19 cellular contexts compared by ENCODE assay signal in genomic region chr10:114998993-114999392, GRCh38.
DNase-seq lines count a peak whose midpoint lies in the region; ATAC-seq, FAIRE-seq and TF ChIP-seq lines count a peak whose summit lies in the region.
"Had no signal": no experiment of that assay in that cellular context is flagged by ENCODE, and none has a peak within 500 bp of the region (broad histone marks: within the 10 kb centered on the region; RNA-seq: fewer than 3 reads in every experiment).

No MANE protein-coding gene starts in this region.

- DNase-seq in GM23338 (ENCODE audit: low spot score), result peak; percentile 18
- DNase-seq in H1 (ENCODE audit: low read depth in 1 of 2, low spot score in 2 of 2), result no peak
- no peak for DNase-seq in nephron progenitor cell
- DNase-seq in HTR-8/SVneo (ENCODE audit: insufficient read length, low spot score), result no peak
- no peak for DNase-seq in left ventricle myocardium superior
- no peak for DNase-seq in MV-4-11 (lab: John Stamatoyannopoulos, UW)
- DNase-seq: ACHN; BE2C; CD4-positive, alpha-beta memory T cell; DMS153; DMS79; GDM1; GOT3; H9 had no signal

- POLR2A ChIA-PET in H1 (lab: Charles Lee; ENCODE audit: partially characterized antibody), result no interaction called here

- H3K4me2 ChIP-seq in GM23338, result no peak overlapping the region; the same call in 1 of the 2 replicates
- no peak overlapping the region for H3K4me2 ChIP-seq in H1 (ENCODE audit: insufficient read depth in 1 of 2, low read depth in 2 of 2, low read length in 2 of 2)

- no peak overlapping the region for H2BK15ac ChIP-seq in H1 (ENCODE audit: low read length)

- no peaks in the 10 kb centered on the region for H3K36me3 ChIP-seq in GM23338 (ENCODE audit: insufficient read depth)
- H3K36me3 ChIP-seq in H1 (ENCODE audit: control insufficient read depth in 2 of 4, insufficient read depth in 4 of 4, low read length in 3 of 4), result no peaks in the 10 kb centered on the region
- H3K36me3 ChIP-seq: BE2C had no signal

- H2BK12ac ChIP-seq in H1 (ENCODE audit: low read depth, low read length), result no peak overlapping the region

- H3K36me3 Mint-ChIP-seq in GM23338 (ENCODE audit: low read depth) (no peaks in the 10 kb centered on the region), nephron progenitor cell (ENCODE audit: low read depth) (no peaks in the 10 kb centered on the region)
- H3K36me3 Mint-ChIP-seq: CD14-positive monocyte had no signal

- FAIRE-seq in H1 (lab: Jason Lieb, UNC) (no peak), HTR-8/SVneo (lab: Jason Lieb, UNC) (no peak)
- FAIRE-seq: A204.1, GM12892, GM18507 had no signal

- TF ChIP-seq POLR2A in H1 (IDR thresholded peaks at IDR 0.05; ENCODE audit: control extremely low read depth in 1 of 2, low read depth in 2 of 2, low read length in 2 of 2), result no peak

- 0 out of 2 replicates have a peak overlapping the region, but pooled peaks have one; percentile 9 for H2BK20ac ChIP-seq in H1 (ENCODE audit: low read length)

- WGBS in H1 (ENCODE audit: extremely low coverage in 1 of 2, insufficient coverage in 1 of 2, insufficient read length in 1 of 2, insufficient replicate concordance in 2 of 2, low coverage in 1 of 2, low lambda C conversion rate in 2 of 2, missing lambda C conversion rate in 1 of 2), 2 experiments, result 76% methylated on average over 7 of the region's 7 CpGs; no CpG with 5 or more reads in 1 of the 2 experiments

- H3K9ac ChIP-seq in H1 (replicated peaks in 1 of 4; ENCODE audit: extremely low read depth in 1 of 4, low read depth in 3 of 4, low read length in 3 of 4), result no peak overlapping the region

- no peak overlapping the region for H3K18ac ChIP-seq in H1 (ENCODE audit: extremely low read depth, low read length)

- no peak overlapping the region for H3K4ac ChIP-seq in H1 (replicated peaks; ENCODE audit: insufficient read length, low read depth, low read length)

- H3K27ac ChIP-seq in GM23338 (ENCODE audit: low read depth) (peak overlapping the region; percentile 74), H1 (ENCODE audit: low read depth, low read length) (no peak overlapping the region)

- H3K79me2 ChIP-seq in GM23338 (replicated peaks; ENCODE audit: insufficient read depth), result no peaks in the 10 kb centered on the region
- H3K79me2 ChIP-seq in H1 (ENCODE audit: control insufficient read depth in 1 of 2, insufficient read depth in 2 of 2, low read length in 2 of 2), result no peaks in the 10 kb centered on the region

- H2AFZ ChIP-seq in GM23338 (0 out of 2 replicates have a peak overlapping the region, but pooled peaks have one; percentile 72), H1 (ENCODE audit: low read length) (0 out of 2 replicates have a peak overlapping the region, but pooled peaks have one; percentile 51)

- CTCF ChIA-PET in H1 (lab: Charles Lee; ENCODE audit: partially characterized antibody), result no interaction called here

- H3K4me1 ChIP-seq in GM23338 (ENCODE audit: insufficient read depth) (peaks cover 17% of the 10 kb centered on the region), H1 (replicated peaks in 1 of 4; ENCODE audit: control insufficient read depth in 3 of 4, insufficient read depth in 4 of 4, low read length in 3 of 4) (peaks cover 0 to 8% (median 3%) of the 10 kb centered on the region in 4 experiments; a peak in 4 of 7 replicates)
- H3K4me1 ChIP-seq: BE2C had no signal

- 0 out of 2 replicates have a peak overlapping the region, but pooled peaks have one; percentile 1 for H3K27ac Mint-ChIP-seq in GM23338
- H3K27ac Mint-ChIP-seq in nephron progenitor cell, result peak overlapping the region; percentile 4
- H3K27ac Mint-ChIP-seq: CD14-positive monocyte had no signal

- H2AK5ac ChIP-seq in H1 (ENCODE audit: low read depth, low read length), result no peak overlapping the region

- no peaks in the 10 kb centered on the region for H3K23me2 ChIP-seq in H1 (ENCODE audit: low read depth, low read length)

- H3K14ac ChIP-seq in H1 (ENCODE audit: insufficient read length), result no peak overlapping the region

- H2BK5ac ChIP-seq in H1 (ENCODE audit: low read depth, low read length), result no peak overlapping the region; the same call in 1 of the 2 replicates

- no peaks in the 10 kb centered on the region for H3K27me3 ChIP-seq in GM23338 (ENCODE audit: insufficient read depth)
- no peaks in the 10 kb centered on the region for H3K27me3 ChIP-seq in H1 (replicated peaks in 1 of 4; ENCODE audit: control insufficient read depth in 3 of 4, extremely low read depth in 1 of 4, insufficient read depth in 3 of 4, low read length in 3 of 4)
- H3K27me3 ChIP-seq: BE2C had no signal

- no peaks in the 10 kb centered on the region for H3K9me2 ChIP-seq in GM23338 (ENCODE audit: insufficient read depth)

- TF ChIP-seq RAD21 in H1 (IDR thresholded peaks at IDR 0.05 in 1 of 2, conservative IDR thresholded peaks at IDR 0.05 in 1 of 2; ENCODE audit: low read depth in 2 of 2, low read length in 2 of 2), result no peak

- no peak overlapping the region for H4K5ac ChIP-seq in H1 (ENCODE audit: insufficient read length, low read depth, low read length)

- H3K23ac ChIP-seq in H1 (ENCODE audit: insufficient read length), result no peak overlapping the region

- H3K56ac ChIP-seq in H1 (replicated peaks; ENCODE audit: insufficient read length, low read depth, low read length), result no peak overlapping the region

- no peaks in the 10 kb centered on the region for H3K79me1 ChIP-seq in H1 (ENCODE audit: low read depth, low read length)

- H2BK120ac ChIP-seq in H1 (replicated peaks; ENCODE audit: low read depth, low read length), result no peak overlapping the region

- H4K8ac ChIP-seq in H1 (ENCODE audit: extremely low read depth, insufficient read depth, low read length), result no peak overlapping the region

- H3K9me3 Mint-ChIP-seq in GM23338 (no peaks in the 10 kb centered on the region), nephron progenitor cell (no peaks in the 10 kb centered on the region)
- H3K9me3 Mint-ChIP-seq: CD4-positive, alpha-beta memory T cell; H9 had no signal

- H4K20me1 ChIP-seq in GM23338 (replicated peaks; ENCODE audit: insufficient read depth) (no peaks in the 10 kb centered on the region), H1 (replicated peaks in 1 of 2; ENCODE audit: control insufficient read depth in 1 of 2, insufficient read depth in 2 of 2, low read length in 2 of 2) (no peaks in the 10 kb centered on the region)

- no peaks in the 10 kb centered on the region for H3F3A ChIP-seq in GM23338 (replicated peaks; ENCODE audit: low read depth)

- intact Hi-C loops in left ventricle myocardium superior (cut with micrococcal nuclease), result no loop called here

- TF ChIP-seq CTCF in GM23338 (conservative IDR thresholded peaks at IDR 0.05; ENCODE audit: low read depth in 2 of 2), result no peak
- TF ChIP-seq CTCF in H1 (IDR thresholded peaks at IDR 0.05; ENCODE audit: control extremely low read depth in 1 of 3, insufficient read depth in 1 of 3, low read depth in 1 of 3, low read length in 3 of 3), result no peak
- TF ChIP-seq CTCF in nephron progenitor cell (IDR thresholded peaks at IDR 0.05), result no peak

- TF ChIP-seq EP300 in H1 (IDR thresholded peaks at IDR 0.05; ENCODE audit: borderline replicate concordance in 1 of 2, low read depth in 2 of 2, low read length in 2 of 2), result no peak

- H3K27me3 Mint-ChIP-seq in GM23338 (ENCODE audit: insufficient read depth, low read depth, poor library complexity) (no peaks in the 10 kb centered on the region), nephron progenitor cell (ENCODE audit: low read depth, poor library complexity) (peaks cover 4% of the 10 kb centered on the region)

- H3K4me3 Mint-ChIP-seq in GM23338 (no peak overlapping the region), nephron progenitor cell (no peak overlapping the region)
- H3K4me3 Mint-ChIP-seq: CD14-positive monocyte; CD4-positive, alpha-beta memory T cell; H9 had no signal

- H3K4me3 ChIP-seq in GM23338 (no peak overlapping the region), H1 (ENCODE audit: extremely low read depth in 1 of 4, insufficient read depth in 2 of 4, low read depth in 3 of 4, low read length in 4 of 4) (no peak overlapping the region)

- H3K9me3 ChIP-seq in H1 (ENCODE audit: insufficient read depth in 2 of 2, low read depth in 1 of 2, low read length in 1 of 2), result no peaks in the 10 kb centered on the region
- H3K9me3 ChIP-seq: BE2C had no signal

- H3K4me1 Mint-ChIP-seq in GM23338, result peaks cover 23% of the 10 kb centered on the region
- peaks cover 10% of the 10 kb centered on the region for H3K4me1 Mint-ChIP-seq in nephron progenitor cell
- H3K4me1 Mint-ChIP-seq: CD14-positive monocyte; CD4-positive, alpha-beta memory T cell had no signal

- H4K91ac ChIP-seq in H1 (replicated peaks; ENCODE audit: insufficient read length, low read length), result no peak overlapping the region

- ATAC-seq in GM23338, result peak; percentile 64
- ATAC-seq in HG03521 (IDR thresholded peaks at IDR 0.05; ENCODE audit: unreplicated experiment), result no peak
- ATAC-seq in left ventricle myocardium superior, result no peak

TF ChIP-seq in H1, 55 proteins besides CTCF, POLR2A, EP300 and RAD21:
- no peak for TF ChIP-seq GTF2F1 (IDR thresholded peaks at IDR 0.05; ENCODE audit: borderline replicate concordance, low read depth, low read length)
- no peak for TF ChIP-seq E2F6 (IDR thresholded peaks at IDR 0.05)
- TF ChIP-seq KDM4A (IDR thresholded peaks at IDR 0.05; ENCODE audit: low read depth, low read length, severe bottlenecking), result no peak
- no peak for TF ChIP-seq SIX5 (IDR thresholded peaks at IDR 0.05; ENCODE audit: low read depth, low read length)
TF ChIP-seq in H1: peak in this region for 0.
